Comparison of ENCODE assay signal across 1 cellular context in the genomic region with DNA sequence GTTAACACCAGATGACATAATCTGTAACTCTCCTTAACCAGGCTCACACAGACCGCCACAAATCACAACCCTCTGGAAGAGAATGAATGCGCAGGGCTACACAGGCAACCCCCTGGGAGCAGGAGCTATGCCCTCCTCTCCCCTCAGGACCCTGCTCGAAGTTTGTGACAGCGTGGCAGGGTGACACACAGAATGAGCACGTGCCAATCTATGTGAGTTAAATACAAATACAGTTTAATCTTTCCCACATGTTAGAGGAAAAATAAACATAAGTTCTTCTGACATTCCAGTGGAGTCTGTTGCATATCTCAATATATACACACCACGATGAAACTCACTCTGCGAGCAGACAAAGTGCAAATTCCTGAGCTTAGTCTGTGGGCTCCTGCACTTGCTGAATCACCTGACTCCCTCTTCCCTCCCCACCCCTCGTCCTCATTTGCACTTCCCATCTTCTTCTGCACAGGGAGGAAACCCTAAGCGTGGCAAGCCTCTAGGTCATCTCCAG.
TF ChIP-seq lines count a peak whose summit lies in the region.

No MANE protein-coding gene starts in this region.

TF ChIP-seq in K562, 482 proteins besides CTCF, POLR2A, EP300 and RAD21 (continued from another document):
- TF ChIP-seq, protein P1, sequence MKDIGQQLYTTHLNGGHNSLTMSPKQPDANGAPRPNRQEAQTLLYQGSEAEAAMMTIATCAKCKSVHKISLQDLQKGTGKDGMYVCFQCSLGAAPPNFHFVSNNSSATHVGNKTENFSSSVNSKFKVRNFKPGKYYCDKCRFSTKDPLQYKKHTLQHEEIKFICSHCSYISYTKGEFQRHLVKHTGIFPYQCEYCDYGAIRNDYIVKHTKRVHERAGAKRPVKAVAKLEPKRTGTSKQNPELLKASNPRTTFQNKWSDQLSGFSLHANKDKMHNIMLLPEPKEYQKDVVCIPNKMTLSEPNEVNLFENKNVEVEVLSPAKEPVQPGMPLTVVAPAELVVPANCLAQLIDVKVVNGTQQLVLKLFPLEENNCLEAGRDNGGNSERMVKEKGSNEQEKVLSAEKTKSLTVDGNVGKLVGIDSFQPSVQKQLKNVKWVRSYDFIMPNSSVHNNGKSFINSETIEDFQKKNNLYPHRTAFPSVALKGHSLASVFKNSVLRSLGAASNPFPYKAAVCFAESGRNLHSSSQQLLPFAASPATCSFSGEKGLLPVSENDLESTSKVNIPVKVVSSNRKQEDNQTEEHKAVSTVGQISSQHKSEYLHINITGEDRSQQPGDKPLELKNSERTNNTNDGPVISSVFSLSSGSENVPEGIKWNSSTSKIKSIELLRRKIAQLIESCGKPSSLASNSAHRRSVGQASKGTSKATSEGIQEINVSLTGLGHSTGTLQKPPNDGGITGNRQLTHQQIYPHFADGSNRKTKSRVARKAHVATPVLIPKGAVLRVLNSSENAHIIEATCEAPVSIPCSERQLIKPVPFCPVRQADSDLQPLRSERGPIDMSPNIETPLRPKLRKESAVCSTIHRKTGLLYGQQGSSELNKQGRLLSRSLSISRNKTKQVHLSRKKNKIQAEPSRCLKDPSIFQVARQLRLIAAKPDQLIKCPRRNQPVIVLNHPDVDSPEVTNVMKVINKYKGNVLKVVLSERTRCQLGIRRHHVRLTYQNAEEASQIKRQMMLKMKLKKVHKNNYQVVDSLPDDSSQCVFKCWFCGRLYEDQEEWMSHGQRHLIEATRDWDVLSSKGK (CRISPR knock-in tag; IDR thresholded peaks at IDR 0.05): no peak
- no peak for TF ChIP-seq ZNF121 (CRISPR knock-in tag; conservative IDR thresholded peaks at IDR 0.05)
- TF ChIP-seq ZNF133 (CRISPR knock-in tag; IDR thresholded peaks at IDR 0.05): no peak
- no peak for TF ChIP-seq MED1 (CRISPR knock-in tag; IDR thresholded peaks at IDR 0.05; ENCODE audit: borderline replicate concordance)
- no peak for TF ChIP-seq NUFIP1 (IDR thresholded peaks at IDR 0.05; ENCODE audit: partially characterized antibody)
- 0 out of 4 replicates have a peak, but pooled peaks have one; percentile 20 to 34 for TF ChIP-seq NRF1 (conservative IDR thresholded peaks at IDR 0.05 in 1 of 2, IDR thresholded peaks at IDR 0.05 in 1 of 2)
- TF ChIP-seq, protein P2, sequence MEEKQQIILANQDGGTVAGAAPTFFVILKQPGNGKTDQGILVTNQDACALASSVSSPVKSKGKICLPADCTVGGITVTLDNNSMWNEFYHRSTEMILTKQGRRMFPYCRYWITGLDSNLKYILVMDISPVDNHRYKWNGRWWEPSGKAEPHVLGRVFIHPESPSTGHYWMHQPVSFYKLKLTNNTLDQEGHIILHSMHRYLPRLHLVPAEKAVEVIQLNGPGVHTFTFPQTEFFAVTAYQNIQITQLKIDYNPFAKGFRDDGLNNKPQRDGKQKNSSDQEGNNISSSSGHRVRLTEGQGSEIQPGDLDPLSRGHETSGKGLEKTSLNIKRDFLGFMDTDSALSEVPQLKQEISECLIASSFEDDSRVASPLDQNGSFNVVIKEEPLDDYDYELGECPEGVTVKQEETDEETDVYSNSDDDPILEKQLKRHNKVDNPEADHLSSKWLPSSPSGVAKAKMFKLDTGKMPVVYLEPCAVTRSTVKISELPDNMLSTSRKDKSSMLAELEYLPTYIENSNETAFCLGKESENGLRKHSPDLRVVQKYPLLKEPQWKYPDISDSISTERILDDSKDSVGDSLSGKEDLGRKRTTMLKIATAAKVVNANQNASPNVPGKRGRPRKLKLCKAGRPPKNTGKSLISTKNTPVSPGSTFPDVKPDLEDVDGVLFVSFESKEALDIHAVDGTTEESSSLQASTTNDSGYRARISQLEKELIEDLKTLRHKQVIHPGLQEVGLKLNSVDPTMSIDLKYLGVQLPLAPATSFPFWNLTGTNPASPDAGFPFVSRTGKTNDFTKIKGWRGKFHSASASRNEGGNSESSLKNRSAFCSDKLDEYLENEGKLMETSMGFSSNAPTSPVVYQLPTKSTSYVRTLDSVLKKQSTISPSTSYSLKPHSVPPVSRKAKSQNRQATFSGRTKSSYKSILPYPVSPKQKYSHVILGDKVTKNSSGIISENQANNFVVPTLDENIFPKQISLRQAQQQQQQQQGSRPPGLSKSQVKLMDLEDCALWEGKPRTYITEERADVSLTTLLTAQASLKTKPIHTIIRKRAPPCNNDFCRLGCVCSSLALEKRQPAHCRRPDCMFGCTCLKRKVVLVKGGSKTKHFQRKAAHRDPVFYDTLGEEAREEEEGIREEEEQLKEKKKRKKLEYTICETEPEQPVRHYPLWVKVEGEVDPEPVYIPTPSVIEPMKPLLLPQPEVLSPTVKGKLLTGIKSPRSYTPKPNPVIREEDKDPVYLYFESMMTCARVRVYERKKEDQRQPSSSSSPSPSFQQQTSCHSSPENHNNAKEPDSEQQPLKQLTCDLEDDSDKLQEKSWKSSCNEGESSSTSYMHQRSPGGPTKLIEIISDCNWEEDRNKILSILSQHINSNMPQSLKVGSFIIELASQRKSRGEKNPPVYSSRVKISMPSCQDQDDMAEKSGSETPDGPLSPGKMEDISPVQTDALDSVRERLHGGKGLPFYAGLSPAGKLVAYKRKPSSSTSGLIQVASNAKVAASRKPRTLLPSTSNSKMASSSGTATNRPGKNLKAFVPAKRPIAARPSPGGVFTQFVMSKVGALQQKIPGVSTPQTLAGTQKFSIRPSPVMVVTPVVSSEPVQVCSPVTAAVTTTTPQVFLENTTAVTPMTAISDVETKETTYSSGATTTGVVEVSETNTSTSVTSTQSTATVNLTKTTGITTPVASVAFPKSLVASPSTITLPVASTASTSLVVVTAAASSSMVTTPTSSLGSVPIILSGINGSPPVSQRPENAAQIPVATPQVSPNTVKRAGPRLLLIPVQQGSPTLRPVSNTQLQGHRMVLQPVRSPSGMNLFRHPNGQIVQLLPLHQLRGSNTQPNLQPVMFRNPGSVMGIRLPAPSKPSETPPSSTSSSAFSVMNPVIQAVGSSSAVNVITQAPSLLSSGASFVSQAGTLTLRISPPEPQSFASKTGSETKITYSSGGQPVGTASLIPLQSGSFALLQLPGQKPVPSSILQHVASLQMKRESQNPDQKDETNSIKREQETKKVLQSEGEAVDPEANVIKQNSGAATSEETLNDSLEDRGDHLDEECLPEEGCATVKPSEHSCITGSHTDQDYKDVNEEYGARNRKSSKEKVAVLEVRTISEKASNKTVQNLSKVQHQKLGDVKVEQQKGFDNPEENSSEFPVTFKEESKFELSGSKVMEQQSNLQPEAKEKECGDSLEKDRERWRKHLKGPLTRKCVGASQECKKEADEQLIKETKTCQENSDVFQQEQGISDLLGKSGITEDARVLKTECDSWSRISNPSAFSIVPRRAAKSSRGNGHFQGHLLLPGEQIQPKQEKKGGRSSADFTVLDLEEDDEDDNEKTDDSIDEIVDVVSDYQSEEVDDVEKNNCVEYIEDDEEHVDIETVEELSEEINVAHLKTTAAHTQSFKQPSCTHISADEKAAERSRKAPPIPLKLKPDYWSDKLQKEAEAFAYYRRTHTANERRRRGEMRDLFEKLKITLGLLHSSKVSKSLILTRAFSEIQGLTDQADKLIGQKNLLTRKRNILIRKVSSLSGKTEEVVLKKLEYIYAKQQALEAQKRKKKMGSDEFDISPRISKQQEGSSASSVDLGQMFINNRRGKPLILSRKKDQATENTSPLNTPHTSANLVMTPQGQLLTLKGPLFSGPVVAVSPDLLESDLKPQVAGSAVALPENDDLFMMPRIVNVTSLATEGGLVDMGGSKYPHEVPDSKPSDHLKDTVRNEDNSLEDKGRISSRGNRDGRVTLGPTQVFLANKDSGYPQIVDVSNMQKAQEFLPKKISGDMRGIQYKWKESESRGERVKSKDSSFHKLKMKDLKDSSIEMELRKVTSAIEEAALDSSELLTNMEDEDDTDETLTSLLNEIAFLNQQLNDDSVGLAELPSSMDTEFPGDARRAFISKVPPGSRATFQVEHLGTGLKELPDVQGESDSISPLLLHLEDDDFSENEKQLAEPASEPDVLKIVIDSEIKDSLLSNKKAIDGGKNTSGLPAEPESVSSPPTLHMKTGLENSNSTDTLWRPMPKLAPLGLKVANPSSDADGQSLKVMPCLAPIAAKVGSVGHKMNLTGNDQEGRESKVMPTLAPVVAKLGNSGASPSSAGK (IDR thresholded peaks at IDR 0.05): no peak
- TF ChIP-seq IRF2 (CRISPR knock-in tag; IDR thresholded peaks at IDR 0.05): no peak
- TF ChIP-seq ZNF24 (IDR thresholded peaks at IDR 0.05): no peak
- no peak for TF ChIP-seq RBM34 (IDR thresholded peaks at IDR 0.05; ENCODE audit: borderline replicate concordance, insufficient read depth, low read length)
- TF ChIP-seq ZNF696 (CRISPR knock-in tag; conservative IDR thresholded peaks at IDR 0.05): no peak
- TF ChIP-seq, protein P3, sequence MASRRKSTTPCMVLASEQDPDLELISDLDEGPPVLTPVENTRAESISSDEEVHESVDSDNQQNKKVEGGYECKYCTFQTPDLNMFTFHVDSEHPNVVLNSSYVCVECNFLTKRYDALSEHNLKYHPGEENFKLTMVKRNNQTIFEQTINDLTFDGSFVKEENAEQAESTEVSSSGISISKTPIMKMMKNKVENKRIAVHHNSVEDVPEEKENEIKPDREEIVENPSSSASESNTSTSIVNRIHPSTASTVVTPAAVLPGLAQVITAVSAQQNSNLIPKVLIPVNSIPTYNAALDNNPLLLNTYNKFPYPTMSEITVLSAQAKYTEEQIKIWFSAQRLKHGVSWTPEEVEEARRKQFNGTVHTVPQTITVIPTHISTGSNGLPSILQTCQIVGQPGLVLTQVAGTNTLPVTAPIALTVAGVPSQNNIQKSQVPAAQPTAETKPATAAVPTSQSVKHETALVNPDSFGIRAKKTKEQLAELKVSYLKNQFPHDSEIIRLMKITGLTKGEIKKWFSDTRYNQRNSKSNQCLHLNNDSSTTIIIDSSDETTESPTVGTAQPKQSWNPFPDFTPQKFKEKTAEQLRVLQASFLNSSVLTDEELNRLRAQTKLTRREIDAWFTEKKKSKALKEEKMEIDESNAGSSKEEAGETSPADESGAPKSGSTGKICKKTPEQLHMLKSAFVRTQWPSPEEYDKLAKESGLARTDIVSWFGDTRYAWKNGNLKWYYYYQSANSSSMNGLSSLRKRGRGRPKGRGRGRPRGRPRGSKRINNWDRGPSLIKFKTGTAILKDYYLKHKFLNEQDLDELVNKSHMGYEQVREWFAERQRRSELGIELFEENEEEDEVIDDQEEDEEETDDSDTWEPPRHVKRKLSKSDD (conservative IDR thresholded peaks at IDR 0.05; ENCODE audit: low read length): no peak
- no peak for TF ChIP-seq ZKSCAN1 (IDR thresholded peaks at IDR 0.05; ENCODE audit: low read depth, low read length)
- TF ChIP-seq RBM25 (IDR thresholded peaks at IDR 0.05; ENCODE audit: low read depth, low read length, severe bottlenecking): no peak
